ENCODE assay signal across 9 cellular contexts in the genomic region with DNA sequence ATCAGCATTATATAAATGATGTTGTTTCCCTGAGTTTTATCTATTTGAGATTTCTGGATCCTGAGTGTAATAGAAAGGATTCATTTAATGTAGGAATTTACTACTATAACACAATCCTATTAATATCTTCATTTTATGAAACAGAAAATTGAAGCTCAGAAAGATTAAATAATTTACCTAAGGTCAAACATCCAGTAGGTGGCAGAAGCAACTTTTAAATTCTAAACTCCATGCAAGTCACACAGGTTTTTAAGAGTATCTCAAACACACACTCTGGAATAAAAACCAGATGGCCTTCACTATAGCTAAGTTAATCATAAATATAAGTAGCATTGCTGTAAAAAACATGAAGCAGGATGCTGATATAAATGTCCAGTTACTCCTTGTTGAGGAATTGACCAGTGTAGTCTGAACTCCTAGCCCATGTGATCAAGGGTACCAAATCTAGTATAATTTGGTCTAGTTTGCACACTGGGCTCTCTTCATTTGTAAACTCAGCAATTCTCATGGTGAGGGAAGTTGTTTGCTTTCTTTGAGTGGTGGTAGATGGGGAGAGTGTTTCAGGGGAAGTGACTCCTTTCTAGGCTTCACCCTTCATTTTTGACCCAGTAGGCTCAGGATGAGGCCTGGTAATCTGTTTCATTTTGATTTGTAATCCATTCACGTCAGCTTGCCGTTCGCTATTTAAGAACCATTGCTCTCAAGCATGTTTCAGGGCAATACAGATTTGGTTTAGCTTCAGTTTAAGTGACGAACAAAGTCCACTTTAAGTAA. TPM values are rescaled to one million over a fixed set of nuclear protein-coding genes. Genes with fewer than 3 reads are reported as not detected.
DNase-seq lines count a peak whose midpoint lies in the region; ATAC-seq and TF ChIP-seq lines count a peak whose summit lies in the region.
"Had no signal": no experiment of that assay in that cellular context is flagged by ENCODE, and none has a peak within 500 bp of the region (broad histone marks: within the 10 kb centered on the region; RNA-seq: fewer than 3 reads in every experiment).

No MANE protein-coding gene starts in this region.

- peak; percentile 52 for TF ChIP-seq CTCF in neural cell (IDR thresholded peaks at IDR 0.05; ENCODE audit: poor library complexity, severe bottlenecking)

- H3K9me2 ChIP-seq in neural cell (ENCODE audit: insufficient read depth, low read length) = no peaks in the 10 kb centered on the region

- no peaks in the 10 kb centered on the region for H3K27me3 ChIP-seq in endocrine pancreas (ENCODE audit: control insufficient read depth, insufficient read depth, low read length)
- H3K27me3 ChIP-seq in neural cell (ENCODE audit: insufficient read depth, low read depth, low read length) = no peaks in the 10 kb centered on the region

- TF ChIP-seq EP300 in neural cell (conservative IDR thresholded peaks at IDR 0.05; ENCODE audit: poor library complexity, severe bottlenecking) = no peak

- ATAC-seq in HG03159 (IDR thresholded peaks at IDR 0.05; ENCODE audit: unreplicated experiment) (no peak), HG03039 (IDR thresholded peaks at IDR 0.05; ENCODE audit: unreplicated experiment) (no peak), HG03439 (IDR thresholded peaks at IDR 0.05; ENCODE audit: unreplicated experiment) (no peak), GM18870 (IDR thresholded peaks at IDR 0.05; ENCODE audit: unreplicated experiment) (no peak)

- no peak overlapping the region for H3K4me2 ChIP-seq in neural cell (ENCODE audit: low read length)

- no peaks in the 10 kb centered on the region for H3K36me3 ChIP-seq in endocrine pancreas (ENCODE audit: control insufficient read depth, insufficient read depth, low read length)
- no peaks in the 10 kb centered on the region for H3K36me3 ChIP-seq in neural cell (ENCODE audit: insufficient read depth, low read length)

- no peaks in the 10 kb centered on the region for H4K20me1 ChIP-seq in neural cell (ENCODE audit: insufficient read depth)

- no peaks in the 10 kb centered on the region for H3K9me3 ChIP-seq in endocrine pancreas (ENCODE audit: control insufficient read depth, low read length)
- no peaks in the 10 kb centered on the region for H3K9me3 ChIP-seq in neural cell (ENCODE audit: low read length)

- H3K79me2 ChIP-seq in neural cell (replicated peaks; ENCODE audit: insufficient read depth, low read length) = no peaks in the 10 kb centered on the region

- H2AFZ ChIP-seq in neural cell (ENCODE audit: low read depth, low read length) = no peak overlapping the region

- TF ChIP-seq RAD21 in neural cell (conservative IDR thresholded peaks at IDR 0.05) = peak; percentile 47

- no peaks in the 10 kb centered on the region for H3F3A ChIP-seq in neural cell (ENCODE audit: insufficient read depth, low read length, poor library complexity, severe bottlenecking)

- H3K9ac ChIP-seq in endocrine pancreas (ENCODE audit: control insufficient read depth, insufficient read depth, low read length) (peak overlapping the region; percentile 4), neural cell (ENCODE audit: low read length) (no peak overlapping the region)

- H3K4me1 ChIP-seq in endocrine pancreas (ENCODE audit: control insufficient read depth, insufficient read depth, low read length) = peaks cover 9% of the 10 kb centered on the region

- H3K4me3 ChIP-seq in endocrine pancreas (ENCODE audit: control insufficient read depth, insufficient read depth, low read length) (no peak overlapping the region), neural cell (ENCODE audit: low read length) (no peak overlapping the region)

- peak; percentile 65 for DNase-seq in EH (ENCODE audit: low read depth)
- peak; percentile 40 for DNase-seq in NCI-H526 treated with DMSO at 0.1 percent for 48 hours (lab: John Stamatoyannopoulos, UW)

- H3K27ac ChIP-seq in neural cell (ENCODE audit: low read length) = no peak overlapping the region
- H3K27ac ChIP-seq: HL-60 had no signal

TF ChIP-seq in neural cell, 6 proteins besides CTCF, POLR2A, EP300 and RAD21:
- no peak for TF ChIP-seq REST (IDR thresholded peaks at IDR 0.05; ENCODE audit: borderline replicate concordance)
- TF ChIP-seq SMC3 (conservative IDR thresholded peaks at IDR 0.05; ENCODE audit: poor library complexity) = peak; percentile 40
- TF ChIP-seq EZH2 (IDR thresholded peaks at IDR 0.05; ENCODE audit: borderline replicate concordance, insufficient read depth, low read length, poor library complexity, severe bottlenecking) = no peak
- no peak for TF ChIP-seq POLR2AphosphoS5 (IDR thresholded peaks at IDR 0.05)
- no peak for TF ChIP-seq MXI1 (conservative IDR thresholded peaks at IDR 0.05; ENCODE audit: poor library complexity, severe bottlenecking)
- no peak for TF ChIP-seq TAF1 (IDR thresholded peaks at IDR 0.05; ENCODE audit: low read depth)

RNA-seq across cellular contexts. Expression of gene FMO3, which starts 9.3 kb away (rescaled TPM):
- not detected in 2 replicates for polyA plus RNA-seq in neural cell
- polyA minus RNA-seq in neural cell = not detected in 2 replicates
